ENCODE assay signal across 33 cellular contexts in the genomic region with DNA sequence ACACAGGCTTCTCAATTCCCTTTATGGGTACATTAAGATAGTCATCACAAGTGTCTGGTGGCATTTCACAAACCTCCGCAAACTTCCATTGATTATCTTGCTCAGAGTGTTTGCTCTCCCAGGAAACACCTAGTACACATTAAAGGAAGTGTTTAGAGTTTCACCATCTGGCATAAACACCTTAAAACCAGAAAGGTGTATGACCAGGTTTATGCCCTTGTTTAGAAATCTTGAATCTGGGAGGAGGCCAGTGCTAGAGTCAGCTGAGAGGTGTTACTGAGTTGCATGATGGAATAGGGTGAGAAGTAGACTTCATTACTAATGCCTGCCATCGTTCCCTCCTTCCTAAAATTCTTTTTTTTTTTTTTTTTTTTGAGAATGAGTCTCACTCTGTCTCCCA.
"Had no signal": no experiment of that assay in that cellular context is flagged by ENCODE, and none has a peak within 500 bp of the region (broad histone marks: within the 10 kb centered on the region; RNA-seq: fewer than 3 reads in every experiment).

No MANE protein-coding gene starts in this region.

- H3K9me3 ChIP-seq: MG63 had no signal

- H3K36me3 ChIP-seq: MG63 had no signal

- H3K4me3 ChIP-seq: MG63 had no signal

- DNase-seq: Karpas-422, Kasumi-1, MG63, MM.1S, MV-4-11, NCI-H1048, NCI-H1092, NCI-H1092 treated with DMSO at 0.1 percent for 48 hours, NCI-H1105, NCI-H1105 treated with DMSO at 0.1 percent for 48 hours, NCI-H1417, NCI-H1417 treated with DMSO at 0.1 percent for 48 hours, NCI-H1436, NCI-H1436 treated with DMSO at 0.1 percent for 48 hours, NCI-H146, NCI-H1694, NCI-H1694 treated with DMSO at 0.1 percent for 48 hours, NCI-H187, NCI-H187 treated with DMSO at 0.1 percent for 48 hours, NCI-H1930, NCI-H2029, NCI-H2029 treated with DMSO at 0.1 percent for 48 hours, NCI-H2081, NCI-H2081 treated with DMSO at 0.1 percent for 48 hours, NCI-H2107, NCI-H2171, NCI-H2171 treated with DMSO at 0.1 percent for 48 hours, NCI-H2227 treated with DMSO at 0.1 percent for 48 hours, NCI-H226, NCI-H345, NCI-H446, NCI-H446 treated with DMSO at 0.1 percent for 48 hours, NCI-H510A had no signal
